9 cellular contexts compared by ENCODE assay signal in genomic region chr1:59696421-59697115, GRCh38.
DNase-seq lines count a peak whose midpoint lies in the region; ATAC-seq and TF ChIP-seq lines count a peak whose summit lies in the region.
"Had no signal": no experiment of that assay in that cellular context is flagged by ENCODE, and none has a peak within 500 bp of the region (broad histone marks: within the 10 kb centered on the region; RNA-seq: fewer than 3 reads in every experiment).

No MANE protein-coding gene starts in this region.

- H3K4me3 ChIP-seq in GM12865 (ENCODE audit: low read depth, low read length): no peak overlapping the region
- H3K4me3 ChIP-seq in OCI-LY3 (ENCODE audit: low read length): peak overlapping the region; percentile 70

- H3K36me3 ChIP-seq in OCI-LY3 (replicated peaks; ENCODE audit: low read depth, low read length): no peaks in the 10 kb centered on the region

- no peaks in the 10 kb centered on the region for H3K9me3 ChIP-seq in OCI-LY3 (ENCODE audit: insufficient read depth, low read length)

- peak overlapping the region; percentile 60 for H3K27ac ChIP-seq in OCI-LY3 (ENCODE audit: low read length)

- H3K79me2 ChIP-seq in OCI-LY3 (ENCODE audit: low read length): no peaks in the 10 kb centered on the region

- DNase-seq in GM12865 (ENCODE audit: low read depth) (peak; percentile 18), midbrain (lab: John Stamatoyannopoulos, UW) (peak; percentile 23), AG08396 (ENCODE audit: low spot score) (no peak), H4 (ENCODE audit: low spot score) (no peak)
- DNase-seq: NCI-H526 had no signal

- ATAC-seq in HG02642 (IDR thresholded peaks at IDR 0.05; ENCODE audit: poor library complexity, unreplicated experiment) (peak; percentile 43), HG03565 (IDR thresholded peaks at IDR 0.05; ENCODE audit: unreplicated experiment) (no peak), GM18873 (IDR thresholded peaks at IDR 0.05; ENCODE audit: low FRiP score, unreplicated experiment) (no peak)

- no peaks in the 10 kb centered on the region for H4K20me1 ChIP-seq in OCI-LY3 (ENCODE audit: insufficient read depth, low read length)

- TF ChIP-seq CTCF in GM12865 (IDR thresholded peaks at IDR 0.05; ENCODE audit: insufficient read depth, low read depth, low read length, missing control alignments) (no peak), OCI-LY3 (IDR thresholded peaks at IDR 0.05; ENCODE audit: low read depth, low read length) (no peak)

- H3K4me1 ChIP-seq in OCI-LY3 (ENCODE audit: low read length): peaks cover 31% of the 10 kb centered on the region

- H3K27me3 ChIP-seq in OCI-LY3 (ENCODE audit: low read depth, low read length): no peaks in the 10 kb centered on the region

- H2AFZ ChIP-seq in OCI-LY3 (ENCODE audit: low read depth, low read length): 0 out of 2 replicates have a peak overlapping the region, but pooled peaks have one; percentile 31

- H3K4me2 ChIP-seq in OCI-LY3 (ENCODE audit: low read length): peak overlapping the region; percentile 91

- no peak overlapping the region; the same call in 1 of the 2 replicates for H3K9ac ChIP-seq in OCI-LY3 (ENCODE audit: low read length)

Comparison
In these comparisons a context has a peak if more than half of its experiments do, and no peak if none do; other contexts are left out.
1. DNase-seq: peak in GM12865 (single experiment) and midbrain (single experiment); none in AG08396 (single experiment) and H4 (single experiment).